Comparison of ENCODE assay signal across 1 cellular context in the genomic region with DNA sequence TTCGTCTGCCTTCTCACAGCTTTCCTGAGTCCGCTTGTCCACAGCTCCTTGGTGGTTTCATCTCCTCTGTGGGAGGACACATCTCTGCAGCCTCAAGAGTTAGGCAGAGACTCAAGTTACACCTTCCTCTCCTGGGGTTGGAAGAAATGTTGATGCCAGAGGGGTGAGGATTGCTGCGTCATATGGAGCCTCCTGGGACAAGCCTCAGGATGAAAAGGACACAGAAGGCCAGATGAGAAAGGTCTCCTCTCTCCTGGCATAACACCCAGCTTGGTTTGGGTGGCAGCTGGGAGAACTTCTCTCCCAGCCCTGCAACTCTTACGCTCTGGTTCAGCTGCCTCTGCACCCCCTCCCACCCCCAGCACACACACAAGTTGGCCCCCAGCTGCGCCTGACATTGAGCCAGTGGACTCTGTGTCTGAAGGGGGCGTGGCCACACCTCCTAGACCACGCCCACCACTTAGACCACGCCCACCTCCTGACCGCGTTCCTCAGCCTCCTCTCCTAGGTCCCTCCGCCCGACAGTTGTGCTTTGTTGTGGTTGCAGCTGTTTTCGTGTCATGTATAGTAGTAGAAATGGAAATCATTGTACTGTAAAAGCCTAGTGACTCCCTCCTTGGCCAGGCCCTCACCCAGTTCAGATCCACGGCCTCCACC.
TF ChIP-seq lines count a peak whose summit lies in the region.

No MANE protein-coding gene starts in this region.

TF ChIP-seq in HEK293, 187 proteins besides CTCF, POLR2A, EP300 and RAD21 (continued from another document and continues in another):
- TF ChIP-seq, protein P1, sequence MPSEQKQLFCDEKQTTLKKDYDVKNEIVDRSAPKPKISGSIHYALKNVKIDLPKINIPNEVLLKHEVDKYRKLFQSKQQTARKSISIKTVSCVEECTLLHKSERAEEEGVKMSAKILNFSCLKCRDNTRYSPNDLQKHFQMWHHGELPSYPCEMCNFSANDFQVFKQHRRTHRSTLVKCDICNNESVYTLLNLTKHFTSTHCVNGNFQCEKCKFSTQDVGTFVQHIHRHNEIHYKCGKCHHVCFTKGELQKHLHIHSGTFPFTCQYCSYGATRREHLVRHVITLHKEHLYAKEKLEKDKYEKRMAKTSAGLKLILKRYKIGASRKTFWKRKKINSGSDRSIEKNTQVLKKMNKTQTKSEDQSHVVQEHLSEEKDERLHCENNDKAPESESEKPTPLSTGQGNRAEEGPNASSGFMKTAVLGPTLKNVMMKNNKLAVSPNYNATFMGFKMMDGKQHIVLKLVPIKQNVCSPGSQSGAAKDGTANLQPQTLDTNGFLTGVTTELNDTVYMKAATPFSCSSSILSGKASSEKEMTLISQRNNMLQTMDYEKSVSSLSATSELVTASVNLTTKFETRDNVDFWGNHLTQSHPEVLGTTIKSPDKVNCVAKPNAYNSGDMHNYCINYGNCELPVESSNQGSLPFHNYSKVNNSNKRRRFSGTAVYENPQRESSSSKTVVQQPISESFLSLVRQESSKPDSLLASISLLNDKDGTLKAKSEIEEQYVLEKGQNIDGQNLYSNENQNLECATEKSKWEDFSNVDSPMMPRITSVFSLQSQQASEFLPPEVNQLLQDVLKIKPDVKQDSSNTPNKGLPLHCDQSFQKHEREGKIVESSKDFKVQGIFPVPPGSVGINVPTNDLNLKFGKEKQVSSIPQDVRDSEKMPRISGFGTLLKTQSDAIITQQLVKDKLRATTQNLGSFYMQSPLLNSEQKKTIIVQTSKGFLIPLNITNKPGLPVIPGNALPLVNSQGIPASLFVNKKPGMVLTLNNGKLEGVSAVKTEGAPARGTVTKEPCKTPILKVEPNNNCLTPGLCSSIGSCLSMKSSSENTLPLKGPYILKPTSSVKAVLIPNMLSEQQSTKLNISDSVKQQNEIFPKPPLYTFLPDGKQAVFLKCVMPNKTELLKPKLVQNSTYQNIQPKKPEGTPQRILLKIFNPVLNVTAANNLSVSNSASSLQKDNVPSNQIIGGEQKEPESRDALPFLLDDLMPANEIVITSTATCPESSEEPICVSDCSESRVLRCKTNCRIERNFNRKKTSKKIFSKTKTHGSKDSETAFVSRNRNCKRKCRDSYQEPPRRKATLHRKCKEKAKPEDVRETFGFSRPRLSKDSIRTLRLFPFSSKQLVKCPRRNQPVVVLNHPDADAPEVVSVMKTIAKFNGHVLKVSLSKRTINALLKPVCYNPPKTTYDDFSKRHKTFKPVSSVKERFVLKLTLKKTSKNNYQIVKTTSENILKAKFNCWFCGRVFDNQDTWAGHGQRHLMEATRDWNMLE (tag by site-specific recombination; conservative IDR thresholded peaks at IDR 0.05; ENCODE audit: low read depth), result no peak
- TF ChIP-seq GLIS2 (tag by site-specific recombination; IDR thresholded peaks at IDR 0.05) (peak; percentile 73), ZNF292 (tag by site-specific recombination; IDR thresholded peaks at IDR 0.05; ENCODE audit: borderline replicate concordance, low read depth) (no peak), KLF7 (tag by site-specific recombination; IDR thresholded peaks at IDR 0.05; ENCODE audit: borderline replicate concordance) (no peak), ZNF132 (tag by site-specific recombination; IDR thresholded peaks at IDR 0.05; ENCODE audit: borderline replicate concordance) (no peak), ZNF561 (tag by site-specific recombination; IDR thresholded peaks at IDR 0.05; ENCODE audit: borderline replicate concordance) (no peak), EGR2 (tag by site-specific recombination; IDR thresholded peaks at IDR 0.05; ENCODE audit: low read depth) (peak; percentile 54), SCRT2 (tag by site-specific recombination; IDR thresholded peaks at IDR 0.05) (no peak), HOXC10 (CRISPR knock-in tag; IDR thresholded peaks at IDR 0.05) (no peak), ZNF157 (tag by site-specific recombination; IDR thresholded peaks at IDR 0.05) (no peak), ZNF629 (tag by site-specific recombination; IDR thresholded peaks at IDR 0.05) (peak; percentile 86), GLIS1 (tag by site-specific recombination; IDR thresholded peaks at IDR 0.05) (peak; percentile 99), HOXA7 (CRISPR knock-in tag; IDR thresholded peaks at IDR 0.05; ENCODE audit: borderline replicate concordance) (no peak), ZFP69B (tag by site-specific recombination; IDR thresholded peaks at IDR 0.05) (no peak), ZNF174 (tag by site-specific recombination; IDR thresholded peaks at IDR 0.05) (no peak), ZNF112 (tag by site-specific recombination; IDR thresholded peaks at IDR 0.05) (no peak), ZNF302 (tag by site-specific recombination; IDR thresholded peaks at IDR 0.05; ENCODE audit: low read depth) (no peak), BCL11B (tag by site-specific recombination; IDR thresholded peaks at IDR 0.05; ENCODE audit: low read depth) (no peak), SETDB1 (IDR thresholded peaks at IDR 0.05; ENCODE audit: insufficient read length, low read length) (no peak), GFI1B (tag by site-specific recombination; IDR thresholded peaks at IDR 0.05) (no peak), ZFHX2 (tag by site-specific recombination; conservative IDR thresholded peaks at IDR 0.05) (peak; percentile 56), ZBTB8A (tag by site-specific recombination; IDR thresholded peaks at IDR 0.05) (no peak), ZNF548 (tag by site-specific recombination; IDR thresholded peaks at IDR 0.05) (no peak), ZNF530 (tag by site-specific recombination; IDR thresholded peaks at IDR 0.05; ENCODE audit: low read depth) (no peak), ZNF830 (tag by site-specific recombination; IDR thresholded peaks at IDR 0.05; ENCODE audit: low read depth) (no peak), ZBTB17 (tag by site-specific recombination; IDR thresholded peaks at IDR 0.05) (peak; percentile 70; the same call in 1 of the 2 replicates), ZEB2 (tag by site-specific recombination; IDR thresholded peaks at IDR 0.05) (no peak), ZNF658 (tag by site-specific recombination; IDR thresholded peaks at IDR 0.05) (no peak), ZNF311 (tag by site-specific recombination; IDR thresholded peaks at IDR 0.05; ENCODE audit: borderline replicate concordance) (no peak), RBAK (tag by site-specific recombination; IDR thresholded peaks at IDR 0.05) (no peak), WT1 (tag by site-specific recombination; IDR thresholded peaks at IDR 0.05) (no peak)
- TF ChIP-seq, protein P2, sequence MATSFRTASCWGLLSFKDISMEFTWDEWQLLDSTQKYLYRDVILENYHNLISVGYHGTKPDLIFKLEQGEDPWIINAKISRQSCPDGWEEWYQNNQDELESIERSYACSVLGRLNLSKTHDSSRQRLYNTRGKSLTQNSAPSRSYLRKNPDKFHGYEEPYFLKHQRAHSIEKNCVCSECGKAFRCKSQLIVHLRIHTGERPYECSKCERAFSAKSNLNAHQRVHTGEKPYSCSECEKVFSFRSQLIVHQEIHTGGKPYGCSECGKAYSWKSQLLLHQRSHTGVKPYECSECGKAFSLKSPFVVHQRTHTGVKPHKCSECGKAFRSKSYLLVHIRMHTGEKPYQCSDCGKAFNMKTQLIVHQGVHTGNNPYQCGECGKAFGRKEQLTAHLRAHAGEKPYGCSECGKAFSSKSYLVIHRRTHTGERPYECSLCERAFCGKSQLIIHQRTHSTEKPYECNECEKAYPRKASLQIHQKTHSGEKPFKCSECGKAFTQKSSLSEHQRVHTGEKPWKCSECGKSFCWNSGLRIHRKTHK (tag by site-specific recombination; IDR thresholded peaks at IDR 0.05), result no peak
- TF ChIP-seq, protein P3, sequence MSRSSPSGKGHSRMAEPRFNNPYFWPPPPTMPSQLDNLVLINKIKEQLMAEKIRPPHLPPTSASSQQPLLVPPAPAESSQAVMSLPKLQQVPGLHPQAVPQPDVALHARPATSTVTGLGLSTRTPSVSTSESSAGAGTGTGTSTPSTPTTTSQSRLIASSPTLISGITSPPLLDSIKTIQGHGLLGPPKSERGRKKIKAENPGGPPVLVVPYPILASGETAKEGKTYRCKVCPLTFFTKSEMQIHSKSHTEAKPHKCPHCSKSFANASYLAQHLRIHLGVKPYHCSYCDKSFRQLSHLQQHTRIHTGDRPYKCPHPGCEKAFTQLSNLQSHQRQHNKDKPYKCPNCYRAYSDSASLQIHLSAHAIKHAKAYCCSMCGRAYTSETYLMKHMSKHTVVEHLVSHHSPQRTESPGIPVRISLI (tag by site-specific recombination; IDR thresholded peaks at IDR 0.05), result no peak
- TF ChIP-seq, protein P4, sequence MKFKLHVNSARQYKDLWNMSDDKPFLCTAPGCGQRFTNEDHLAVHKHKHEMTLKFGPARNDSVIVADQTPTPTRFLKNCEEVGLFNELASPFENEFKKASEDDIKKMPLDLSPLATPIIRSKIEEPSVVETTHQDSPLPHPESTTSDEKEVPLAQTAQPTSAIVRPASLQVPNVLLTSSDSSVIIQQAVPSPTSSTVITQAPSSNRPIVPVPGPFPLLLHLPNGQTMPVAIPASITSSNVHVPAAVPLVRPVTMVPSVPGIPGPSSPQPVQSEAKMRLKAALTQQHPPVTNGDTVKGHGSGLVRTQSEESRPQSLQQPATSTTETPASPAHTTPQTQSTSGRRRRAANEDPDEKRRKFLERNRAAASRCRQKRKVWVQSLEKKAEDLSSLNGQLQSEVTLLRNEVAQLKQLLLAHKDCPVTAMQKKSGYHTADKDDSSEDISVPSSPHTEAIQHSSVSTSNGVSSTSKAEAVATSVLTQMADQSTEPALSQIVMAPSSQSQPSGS (tag by site-specific recombination; IDR thresholded peaks at IDR 0.05; ENCODE audit: low read depth), result no peak
- TF ChIP-seq, protein P5, sequence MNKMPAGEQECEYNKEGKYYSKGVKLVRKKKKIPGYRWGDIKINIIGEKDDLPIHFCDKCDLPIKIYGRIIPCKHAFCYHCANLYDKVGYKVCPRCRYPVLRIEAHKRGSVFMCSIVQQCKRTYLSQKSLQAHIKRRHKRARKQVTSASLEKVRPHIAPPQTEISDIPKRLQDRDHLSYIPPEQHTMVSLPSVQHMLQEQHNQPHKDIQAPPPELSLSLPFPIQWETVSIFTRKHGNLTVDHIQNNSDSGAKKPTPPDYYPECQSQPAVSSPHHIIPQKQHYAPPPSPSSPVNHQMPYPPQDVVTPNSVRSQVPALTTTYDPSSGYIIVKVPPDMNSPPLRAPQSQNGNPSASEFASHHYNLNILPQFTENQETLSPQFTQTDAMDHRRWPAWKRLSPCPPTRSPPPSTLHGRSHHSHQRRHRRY (tag by site-specific recombination; IDR thresholded peaks at IDR 0.05), result no peak
- TF ChIP-seq, protein P6, sequence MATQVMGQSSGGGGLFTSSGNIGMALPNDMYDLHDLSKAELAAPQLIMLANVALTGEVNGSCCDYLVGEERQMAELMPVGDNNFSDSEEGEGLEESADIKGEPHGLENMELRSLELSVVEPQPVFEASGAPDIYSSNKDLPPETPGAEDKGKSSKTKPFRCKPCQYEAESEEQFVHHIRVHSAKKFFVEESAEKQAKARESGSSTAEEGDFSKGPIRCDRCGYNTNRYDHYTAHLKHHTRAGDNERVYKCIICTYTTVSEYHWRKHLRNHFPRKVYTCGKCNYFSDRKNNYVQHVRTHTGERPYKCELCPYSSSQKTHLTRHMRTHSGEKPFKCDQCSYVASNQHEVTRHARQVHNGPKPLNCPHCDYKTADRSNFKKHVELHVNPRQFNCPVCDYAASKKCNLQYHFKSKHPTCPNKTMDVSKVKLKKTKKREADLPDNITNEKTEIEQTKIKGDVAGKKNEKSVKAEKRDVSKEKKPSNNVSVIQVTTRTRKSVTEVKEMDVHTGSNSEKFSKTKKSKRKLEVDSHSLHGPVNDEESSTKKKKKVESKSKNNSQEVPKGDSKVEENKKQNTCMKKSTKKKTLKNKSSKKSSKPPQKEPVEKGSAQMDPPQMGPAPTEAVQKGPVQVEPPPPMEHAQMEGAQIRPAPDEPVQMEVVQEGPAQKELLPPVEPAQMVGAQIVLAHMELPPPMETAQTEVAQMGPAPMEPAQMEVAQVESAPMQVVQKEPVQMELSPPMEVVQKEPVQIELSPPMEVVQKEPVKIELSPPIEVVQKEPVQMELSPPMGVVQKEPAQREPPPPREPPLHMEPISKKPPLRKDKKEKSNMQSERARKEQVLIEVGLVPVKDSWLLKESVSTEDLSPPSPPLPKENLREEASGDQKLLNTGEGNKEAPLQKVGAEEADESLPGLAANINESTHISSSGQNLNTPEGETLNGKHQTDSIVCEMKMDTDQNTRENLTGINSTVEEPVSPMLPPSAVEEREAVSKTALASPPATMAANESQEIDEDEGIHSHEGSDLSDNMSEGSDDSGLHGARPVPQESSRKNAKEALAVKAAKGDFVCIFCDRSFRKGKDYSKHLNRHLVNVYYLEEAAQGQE (tag by site-specific recombination; IDR thresholded peaks at IDR 0.05), result no peak
- TF ChIP-seq, protein P7, sequence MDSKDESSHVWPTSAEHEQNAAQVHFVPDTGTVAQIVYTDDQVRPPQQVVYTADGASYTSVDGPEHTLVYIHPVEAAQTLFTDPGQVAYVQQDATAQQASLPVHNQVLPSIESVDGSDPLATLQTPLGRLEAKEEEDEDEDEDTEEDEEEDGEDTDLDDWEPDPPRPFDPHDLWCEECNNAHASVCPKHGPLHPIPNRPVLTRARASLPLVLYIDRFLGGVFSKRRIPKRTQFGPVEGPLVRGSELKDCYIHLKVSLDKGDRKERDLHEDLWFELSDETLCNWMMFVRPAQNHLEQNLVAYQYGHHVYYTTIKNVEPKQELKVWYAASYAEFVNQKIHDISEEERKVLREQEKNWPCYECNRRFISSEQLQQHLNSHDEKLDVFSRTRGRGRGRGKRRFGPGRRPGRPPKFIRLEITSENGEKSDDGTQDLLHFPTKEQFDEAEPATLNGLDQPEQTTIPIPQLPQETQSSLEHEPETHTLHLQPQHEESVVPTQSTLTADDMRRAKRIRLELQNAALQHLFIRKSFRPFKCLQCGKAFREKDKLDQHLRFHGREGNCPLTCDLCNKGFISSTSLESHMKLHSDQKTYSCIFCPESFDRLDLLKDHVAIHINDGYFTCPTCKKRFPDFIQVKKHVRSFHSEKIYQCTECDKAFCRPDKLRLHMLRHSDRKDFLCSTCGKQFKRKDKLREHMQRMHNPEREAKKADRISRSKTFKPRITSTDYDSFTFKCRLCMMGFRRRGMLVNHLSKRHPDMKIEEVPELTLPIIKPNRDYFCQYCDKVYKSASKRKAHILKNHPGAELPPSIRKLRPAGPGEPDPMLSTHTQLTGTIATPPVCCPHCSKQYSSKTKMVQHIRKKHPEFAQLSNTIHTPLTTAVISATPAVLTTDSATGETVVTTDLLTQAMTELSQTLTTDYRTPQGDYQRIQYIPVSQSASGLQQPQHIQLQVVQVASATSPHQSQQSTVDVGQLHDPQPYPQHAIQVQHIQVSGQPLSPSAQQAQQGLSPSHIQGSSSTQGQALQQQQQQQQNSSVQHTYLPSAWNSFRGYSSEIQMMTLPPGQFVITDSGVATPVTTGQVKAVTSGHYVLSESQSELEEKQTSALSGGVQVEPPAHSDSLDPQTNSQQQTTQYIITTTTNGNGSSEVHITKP (tag by site-specific recombination; IDR thresholded peaks at IDR 0.05), result peak; percentile 83
- TF ChIP-seq, protein P8, sequence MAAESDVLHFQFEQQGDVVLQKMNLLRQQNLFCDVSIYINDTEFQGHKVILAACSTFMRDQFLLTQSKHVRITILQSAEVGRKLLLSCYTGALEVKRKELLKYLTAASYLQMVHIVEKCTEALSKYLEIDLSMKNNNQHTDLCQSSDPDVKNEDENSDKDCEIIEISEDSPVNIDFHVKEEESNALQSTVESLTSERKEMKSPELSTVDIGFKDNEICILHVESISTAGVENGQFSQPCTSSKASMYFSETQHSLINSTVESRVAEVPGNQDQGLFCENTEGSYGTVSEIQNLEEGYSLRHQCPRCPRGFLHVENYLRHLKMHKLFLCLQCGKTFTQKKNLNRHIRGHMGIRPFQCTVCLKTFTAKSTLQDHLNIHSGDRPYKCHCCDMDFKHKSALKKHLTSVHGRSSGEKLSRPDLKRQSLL (tag by site-specific recombination; IDR thresholded peaks at IDR 0.05), result no peak
